ENCODE assay signal across 1 cellular context in genomic region chr12:52798671-52799497, GRCh38.
TF ChIP-seq lines count a peak whose summit lies in the region.

No MANE protein-coding gene starts in this region.

TF ChIP-seq in K562, 482 proteins besides CTCF, POLR2A, EP300 and RAD21:
- TF ChIP-seq MEIS2 (IDR thresholded peaks at IDR 0.05; ENCODE audit: partially characterized antibody) (peak; percentile 14), CREB1 (IDR thresholded peaks at IDR 0.05) (no peak), CREB1 (CRISPR knock-in tag; IDR thresholded peaks at IDR 0.05) (no peak), NUFIP1 (IDR thresholded peaks at IDR 0.05; ENCODE audit: partially characterized antibody) (no peak), CCAR2 (IDR thresholded peaks at IDR 0.05; ENCODE audit: low read depth, low read length) (no peak), NFYB (IDR thresholded peaks at IDR 0.05; ENCODE audit: extremely low read depth, insufficient read length) (no peak), MAFG (tag; conservative IDR thresholded peaks at IDR 0.05) (no peak), JUND (IDR thresholded peaks at IDR 0.05; ENCODE audit: borderline replicate concordance, low read depth, low read length) (peak; percentile 46; the same call in 1 of the 2 replicates), JUND (tag; IDR thresholded peaks at IDR 0.05; ENCODE audit: borderline replicate concordance, low read depth, low read length) (no peak), RNF219 (CRISPR knock-in tag; IDR thresholded peaks at IDR 0.05) (no peak), MCM5 (IDR thresholded peaks at IDR 0.05; ENCODE audit: low read depth) (no peak), HCFC1 (IDR thresholded peaks at IDR 0.05; ENCODE audit: low read depth, low read length) (no peak), ATF3 (IDR thresholded peaks at IDR 0.05) (peak; percentile 60), ATF3 (CRISPR knock-in tag; conservative IDR thresholded peaks at IDR 0.05) (no peak), SAFB (IDR thresholded peaks at IDR 0.05; ENCODE audit: borderline replicate concordance, low read depth, low read length) (no peak), KAT2B (IDR thresholded peaks at IDR 0.05; ENCODE audit: low read depth, low read length) (no peak), KHSRP (IDR thresholded peaks at IDR 0.05) (no peak), PRMT5 (CRISPR knock-in tag; IDR thresholded peaks at IDR 0.05) (no peak), BDP1 (IDR thresholded peaks at IDR 0.05; ENCODE audit: insufficient read depth, insufficient read length) (no peak), FOSL1 (tag; conservative IDR thresholded peaks at IDR 0.05) (peak; percentile 67), GMEB1 (CRISPR knock-in tag; IDR thresholded peaks at IDR 0.05) (no peak)
